22 cellular contexts compared by ENCODE assay signal in the genomic region with DNA sequence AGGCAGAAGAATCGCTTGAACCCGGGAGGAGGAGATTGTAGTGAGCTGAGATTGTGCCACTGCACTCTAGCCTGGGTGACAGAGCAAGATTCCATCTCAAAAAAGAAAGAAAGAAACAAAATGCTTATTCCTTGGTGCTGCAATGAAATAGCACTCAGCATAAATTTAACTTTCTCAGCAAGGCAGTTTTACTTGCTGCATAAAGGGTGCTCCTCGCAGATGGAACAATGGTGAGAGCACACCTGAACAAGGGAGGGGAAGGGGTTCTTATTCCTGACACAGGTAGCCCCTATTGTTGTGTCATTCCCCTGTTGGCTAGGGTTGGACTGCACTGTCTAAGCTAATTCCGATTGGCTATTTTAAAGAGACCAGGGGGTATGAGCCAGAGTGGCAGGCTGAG. TPM values are rescaled to one million over a fixed set of nuclear protein-coding genes. Genes with fewer than 3 reads are reported as not detected.
DNase-seq lines count a peak whose midpoint lies in the region; ATAC-seq, FAIRE-seq and TF ChIP-seq lines count a peak whose summit lies in the region.
"Had no signal": no experiment of that assay in that cellular context is flagged by ENCODE, and none has a peak within 500 bp of the region (broad histone marks: within the 10 kb centered on the region; RNA-seq: fewer than 3 reads in every experiment).

No MANE protein-coding gene starts in this region.

- no peak overlapping the region for H3K23ac ChIP-seq in H1 (ENCODE audit: insufficient read length)

- DNase-seq in activated CD4-positive, alpha-beta T cell treated with anti-CD3 and anti-CD28 coated beads for 36 hours: no peak
- no peak for DNase-seq in activated CD4-positive, alpha-beta T cell treated with anti-CD3 and anti-CD28 coated beads, Interleukin-2, amount 50 U/mL, for 1 hour
- DNase-seq in OCI-LY7 (ENCODE audit: low spot score) (peak; percentile 36), H1 (ENCODE audit: low read depth in 1 of 2, low spot score in 2 of 2) (no peak), small intestine (no peak), NCI-H82 treated with DMSO at 0.1 percent for 48 hours (lab: John Stamatoyannopoulos, UW; ENCODE audit: unreplicated experiment) (no peak)
- DNase-seq: activated CD4-positive, alpha-beta T cell treated with anti-CD3 and anti-CD28 coated beads for 48 hours; activated CD8-positive, alpha-beta memory T cell treated with anti-CD3 and anti-CD28 coated beads, Interleukin-2, amount 50 U/mL, for 48 hours; activated gamma-delta T cell treated with Interleukin-2 at 50 U/mL for 16 hours; DMS153; effector memory CD4-positive, alpha-beta T cell; GDM1; left ventricle myocardium superior; naive thymus-derived CD8-positive, alpha-beta T cell; NCI-H1436 treated with DMSO at 0.1 percent for 48 hours; NCI-H510A treated with DMSO at 0.1 percent for 48 hours; Right ventricle myocardium superior; tibial artery had no signal

- H3K27me3 ChIP-seq in BLaER1 treated with 17β-estradiol and CSF1 and Interleukin-3, amounts not matched to agents 10 nM and 100 nM: no peaks in the 10 kb centered on the region
- H3K27me3 ChIP-seq in H1 (replicated peaks in 1 of 4; ENCODE audit: control insufficient read depth in 3 of 4, extremely low read depth in 1 of 4, insufficient read depth in 3 of 4, low read length in 3 of 4) (no peaks in the 10 kb centered on the region; a peak in 1 of 7 replicates), small intestine (ENCODE audit: control insufficient read depth in 2 of 2, insufficient read depth in 2 of 2, low read length in 2 of 2) (no peaks in the 10 kb centered on the region)
- H3K27me3 ChIP-seq: tibial artery had no signal

- no peaks in the 10 kb centered on the region for H3K4me1 ChIP-seq in BLaER1 treated with 17β-estradiol and CSF1 and Interleukin-3, amounts not matched to agents 10 nM and 100 nM
- no peaks in the 10 kb centered on the region for H3K4me1 ChIP-seq in OCI-LY7 (ENCODE audit: insufficient read depth, low read length, poor library complexity, severe bottlenecking)
- peaks cover 0 to 13% (median 3%) of the 10 kb centered on the region in 4 experiments; a peak in 5 of 7 replicates for H3K4me1 ChIP-seq in H1 (replicated peaks in 1 of 4; ENCODE audit: control insufficient read depth in 3 of 4, insufficient read depth in 4 of 4, low read length in 3 of 4)
- H3K4me1 ChIP-seq in small intestine (ENCODE audit: control insufficient read depth in 2 of 2, insufficient read depth in 1 of 2, low read depth in 1 of 2, low read length in 1 of 2): peaks cover 0 to 2% of the 10 kb centered on the region in 2 donors

- no peak overlapping the region for H4K5ac ChIP-seq in H1 (ENCODE audit: insufficient read length, low read depth, low read length)

- H3K4me3 Mint-ChIP-seq in activated CD4-positive, alpha-beta T cell treated with anti-CD3 and anti-CD28 coated beads for 36 hours: no peak overlapping the region

- FAIRE-seq in H1 (lab: Jason Lieb, UNC) (no peak), small intestine (lab: Jason Lieb, UNC) (no peak)
- FAIRE-seq: bronchial epithelial cell had no signal

- no peaks in the 10 kb centered on the region for H3K23me2 ChIP-seq in H1 (ENCODE audit: low read depth, low read length)

- H2BK12ac ChIP-seq in H1 (ENCODE audit: low read depth, low read length): 0 out of 2 replicates have a peak overlapping the region, but pooled peaks have one; percentile 14

- H3K36me3 ChIP-seq in BLaER1 treated with 17β-estradiol and CSF1 and Interleukin-3, amounts not matched to agents 10 nM and 100 nM: peaks cover 88 to 93% (median 92%) of the 10 kb centered on the region in 11 experiments
- H3K36me3 ChIP-seq in OCI-LY7 (ENCODE audit: insufficient read depth, low read length): peaks cover 88% of the 10 kb centered on the region
- H3K36me3 ChIP-seq in H1 (ENCODE audit: control insufficient read depth in 2 of 4, insufficient read depth in 4 of 4, low read length in 3 of 4): peaks cover 0 to 3% (median 0%) of the 10 kb centered on the region in 4 experiments; a peak in 2 of 8 replicates
- H3K36me3 ChIP-seq in small intestine (ENCODE audit: control insufficient read depth in 2 of 2, insufficient read depth in 2 of 2, low read length in 2 of 2): peaks cover 0 to 2% of the 10 kb centered on the region in 2 donors

- no peak for TF ChIP-seq CTCF in OCI-LY7 (conservative IDR thresholded peaks at IDR 0.05; ENCODE audit: low read length)
- TF ChIP-seq CTCF in H1 (IDR thresholded peaks at IDR 0.05; ENCODE audit: control extremely low read depth in 1 of 3, insufficient read depth in 1 of 3, low read depth in 1 of 3, low read length in 3 of 3): no peak

- H2BK5ac ChIP-seq in H1 (ENCODE audit: low read depth, low read length): no peak overlapping the region

- H2AK5ac ChIP-seq in H1 (ENCODE audit: low read depth, low read length): no peak overlapping the region

- no peak for TF ChIP-seq EP300 in H1 (IDR thresholded peaks at IDR 0.05; ENCODE audit: borderline replicate concordance in 1 of 2, low read depth in 2 of 2, low read length in 2 of 2)

- CTCF ChIA-PET in activated CD4-positive, alpha-beta T cell treated with anti-CD3 and anti-CD28 coated beads for 36 hours (lab: Charles Lee): interaction anchor here (0.9 kb wide), 1 partner anchor 17 kb away, joined by 3 read pairs; a partner anchor contains a TSS
- CTCF ChIA-PET in OCI-LY7 (lab: Charles Lee; ENCODE audit: unreplicated experiment) (no interaction called here), H1 (lab: Charles Lee; ENCODE audit: partially characterized antibody) (interaction anchor here (1.5 kb wide), 1 partner anchor 10 kb away, joined by 7 read pairs; no protein-coding TSS in a partner anchor)

- no peak for ATAC-seq in activated CD4-positive, alpha-beta T cell treated with anti-CD3 and anti-CD28 coated beads for 36 hours
- no peak for ATAC-seq in GM19328 (IDR thresholded peaks at IDR 0.05; ENCODE audit: unreplicated experiment)
- ATAC-seq: left ventricle myocardium superior; naive thymus-derived CD8-positive, alpha-beta T cell had no signal

- POLR2A ChIA-PET in activated CD4-positive, alpha-beta T cell treated with anti-CD3 and anti-CD28 coated beads for 36 hours (lab: Charles Lee): no interaction called here
- POLR2A ChIA-PET in OCI-LY7 (lab: Charles Lee): interaction anchor here (0.9 to 1.2 kb wide), 2 partner anchors 10 to 13 kb away, joined by 3 read pairs; no protein-coding TSS in a partner anchor
- POLR2A ChIA-PET in H1 (lab: Charles Lee; ENCODE audit: partially characterized antibody): interaction anchor here (2.5 to 4.8 kb wide), 2 partner anchors 11 to 17 kb away, joined by 6 to 23 read pairs; a partner anchor contains a TSS

- H2BK20ac ChIP-seq in H1 (ENCODE audit: low read length): no peak overlapping the region

- peaks cover 15% of the 10 kb centered on the region for H3K79me1 ChIP-seq in H1 (ENCODE audit: low read depth, low read length)

- peaks cover 18% of the 10 kb centered on the region for H3K9me3 Mint-ChIP-seq in activated CD4-positive, alpha-beta T cell treated with anti-CD3 and anti-CD28 coated beads for 36 hours (ENCODE audit: low read depth)

- H3K4me3 ChIP-seq in BLaER1 treated with 17β-estradiol and CSF1 and Interleukin-3, amounts not matched to agents 10 nM and 100 nM: peak overlapping the region in 9 of 10 experiments; percentile 6 to 37 (median 11); a peak in 3 of 20 replicates
- H3K4me3 ChIP-seq in OCI-LY7 (ENCODE audit: low read depth, low read length, poor library complexity, severe bottlenecking) (no peak overlapping the region), H1 (ENCODE audit: extremely low read depth in 1 of 4, insufficient read depth in 2 of 4, low read depth in 3 of 4, low read length in 4 of 4) (no peak overlapping the region), small intestine (ENCODE audit: low read depth in 1 of 2, low read length in 2 of 2) (no peak overlapping the region)
- H3K4me3 ChIP-seq: coronary artery, tibial artery had no signal

- H2AFZ ChIP-seq in OCI-LY7 (ENCODE audit: low read length): no peak overlapping the region
- H2AFZ ChIP-seq in H1 (ENCODE audit: low read length): no peak overlapping the region

- H3K27ac Mint-ChIP-seq in activated CD4-positive, alpha-beta T cell treated with anti-CD3 and anti-CD28 coated beads for 36 hours: peak overlapping the region; percentile 21

- no peak overlapping the region for H3K18ac ChIP-seq in H1 (ENCODE audit: extremely low read depth, low read length)

- peaks cover 45% of the 10 kb centered on the region for H3K4me1 Mint-ChIP-seq in activated CD4-positive, alpha-beta T cell treated with anti-CD3 and anti-CD28 coated beads for 36 hours

- H3K9ac ChIP-seq in BLaER1 treated with 17β-estradiol and CSF1 and Interleukin-3, amounts not matched to agents 10 nM and 100 nM: no peak overlapping the region
- no peak overlapping the region for H3K9ac ChIP-seq in H1 (replicated peaks in 1 of 4; ENCODE audit: extremely low read depth in 1 of 4, low read depth in 3 of 4, low read length in 3 of 4)

- no peak for TF ChIP-seq RAD21 in H1 (IDR thresholded peaks at IDR 0.05 in 1 of 2, conservative IDR thresholded peaks at IDR 0.05 in 1 of 2; ENCODE audit: low read depth in 2 of 2, low read length in 2 of 2)

- H3K14ac ChIP-seq in H1 (ENCODE audit: insufficient read length): no peak overlapping the region

- 78% methylated on average over 4 of the region's 4 CpGs; no CpG with 5 or more reads in 1 of the 2 experiments for WGBS in H1 (ENCODE audit: extremely low coverage in 1 of 2, insufficient coverage in 1 of 2, insufficient read length in 1 of 2, insufficient replicate concordance in 2 of 2, low coverage in 1 of 2, low lambda C conversion rate in 2 of 2, missing lambda C conversion rate in 1 of 2), 2 experiments
- 73 to 95% (median 85%) methylated on average over 4 of the region's 4 CpGs for WGBS in small intestine, 3 donors

- no peak overlapping the region for H4K8ac ChIP-seq in H1 (ENCODE audit: extremely low read depth, insufficient read depth, low read length)

- no TSS peak for BruUV-seq in OCI-LY7 (replicated peaks; lab: Mats Ljungman, UMichigan)

- H3K4me2 ChIP-seq in BLaER1 treated with 17β-estradiol and CSF1 and Interleukin-3, amounts not matched to agents 10 nM and 100 nM: no peak overlapping the region
- H3K4me2 ChIP-seq in OCI-LY7 (ENCODE audit: low read length): no peak overlapping the region
- H3K4me2 ChIP-seq in H1 (ENCODE audit: insufficient read depth in 1 of 2, low read depth in 2 of 2, low read length in 2 of 2): no peak overlapping the region

- no peak overlapping the region; the same call in 1 of the 2 replicates for H2BK15ac ChIP-seq in H1 (ENCODE audit: low read length)

- TF ChIP-seq POLR2A in H1 (IDR thresholded peaks at IDR 0.05; ENCODE audit: control extremely low read depth in 1 of 2, low read depth in 2 of 2, low read length in 2 of 2): no peak

- H3K27ac ChIP-seq in BLaER1 treated with 17β-estradiol and CSF1 and Interleukin-3, amounts not matched to agents 10 nM and 100 nM: no peak overlapping the region
- H3K27ac ChIP-seq in OCI-LY7 (ENCODE audit: low read depth, low read length, poor library complexity, severe bottlenecking): no peak overlapping the region
- no peak overlapping the region for H3K27ac ChIP-seq in H1 (ENCODE audit: low read depth, low read length)
- no peak overlapping the region for H3K27ac ChIP-seq in small intestine (ENCODE audit: low read depth in 1 of 2, low read length in 1 of 2)
- H3K27ac ChIP-seq: coronary artery, tibial artery had no signal

- H3K79me2 ChIP-seq in OCI-LY7 (ENCODE audit: insufficient read depth, low read depth, low read length) (peaks cover 73% of the 10 kb centered on the region), H1 (ENCODE audit: control insufficient read depth in 1 of 2, insufficient read depth in 2 of 2, low read length in 2 of 2) (peaks cover 14 to 78% of the 10 kb centered on the region in 2 experiments)

- H3K56ac ChIP-seq in H1 (replicated peaks; ENCODE audit: insufficient read length, low read depth, low read length): no peak overlapping the region

- H3K9me2 ChIP-seq in OCI-LY7 (ENCODE audit: insufficient read depth, low read length): no peaks in the 10 kb centered on the region

- peaks cover 11 to 93% (median 47%) of the 10 kb centered on the region in 11 experiments; a peak in 15 of 22 replicates for H4K20me1 ChIP-seq in BLaER1 treated with 17β-estradiol and CSF1 and Interleukin-3, amounts not matched to agents 10 nM and 100 nM
- H4K20me1 ChIP-seq in OCI-LY7 (ENCODE audit: insufficient read depth, low read length) (no peaks in the 10 kb centered on the region), H1 (replicated peaks in 1 of 2; ENCODE audit: control insufficient read depth in 1 of 2, insufficient read depth in 2 of 2, low read length in 2 of 2) (peaks cover 6 to 7% of the 10 kb centered on the region in 2 experiments)

- intact Hi-C loops in activated CD4-positive, alpha-beta T cell treated with anti-CD3 and anti-CD28 coated beads for 36 hours (cut with DNase I, micrococcal nuclease): no loop called here
- intact Hi-C loops in OCI-LY7 (cut with micrococcal nuclease; ENCODE audit: unreplicated experiment): no loop called here

- no peaks in the 10 kb centered on the region for H3K27me3 Mint-ChIP-seq in activated CD4-positive, alpha-beta T cell treated with anti-CD3 and anti-CD28 coated beads for 36 hours
- H3K27me3 Mint-ChIP-seq: naive thymus-derived CD8-positive, alpha-beta T cell had no signal

- no peak overlapping the region for H4K91ac ChIP-seq in H1 (replicated peaks; ENCODE audit: insufficient read length, low read length)

- peaks cover 63% of the 10 kb centered on the region for H3K36me3 Mint-ChIP-seq in activated CD4-positive, alpha-beta T cell treated with anti-CD3 and anti-CD28 coated beads for 36 hours (ENCODE audit: low read depth)

- no peak overlapping the region for H2BK120ac ChIP-seq in H1 (replicated peaks; ENCODE audit: low read depth, low read length)

- H3K9me3 ChIP-seq in BLaER1 treated with 17β-estradiol and CSF1 and Interleukin-3, amounts not matched to agents 10 nM and 100 nM (replicated peaks in 1 of 11): peaks cover 44 to 93% (median 89%) of the 10 kb centered on the region in 11 experiments
- H3K9me3 ChIP-seq in OCI-LY7 (ENCODE audit: low read length) (peaks cover 26% of the 10 kb centered on the region), H1 (ENCODE audit: insufficient read depth in 2 of 2, low read depth in 1 of 2, low read length in 1 of 2) (0 out of 4 replicates have a peak, but pooled peaks cover 0 to 4% of the 10 kb centered on the region in 2 experiments), small intestine (ENCODE audit: control insufficient read depth, low read depth) (no peaks in the 10 kb centered on the region)
- H3K9me3 ChIP-seq: tibial artery had no signal

- no peak overlapping the region for H3K4ac ChIP-seq in H1 (replicated peaks; ENCODE audit: insufficient read length, low read depth, low read length)

RNA-seq across cellular contexts. Expression of a gene that starts 17.1 kb away (rescaled TPM):
- 10 to 100 TPM; 57.6 to 82.2 TPM for total RNA-seq in activated CD4-positive, alpha-beta T cell treated with anti-CD3 and anti-CD28 coated beads for 36 hours
- total RNA-seq in OCI-LY7 (2014; rRNA removed; shearing (Covaris generic)): 24.5 and 37.9 TPM in 2 replicates
- total RNA-seq in OCI-LY7 (2022): 83.8 and 95.6 TPM in 2 replicates
- total RNA-seq in H1 (2021; fragmentation: NEBNext Ultra II Directional; extraction: Animal tissue kit (Norgen Biotek cat#: 25700)): 60.5 and 62.8 TPM in 2 replicates
- polyA plus RNA-seq in H1 (2011; rRNA removed) (8.5 and 13.1 TPM in 2 replicates), small intestine (10 to 100 TPM; 22.9 to 25.3 (median 23.8) TPM)
- 16.2 TPM for polyA plus RNA-seq in H1 (2011; cell fraction: cytosol; rRNA removed)
- polyA plus RNA-seq in H1 (2011; cell fraction: nucleus; rRNA removed): 9.3 TPM
- polyA plus RNA-seq in H1 (2012, experiment 1 of 2): 41.1 to 57.7 TPM (median 43.2 TPM) in 4 replicates
- 8.8 TPM for polyA plus RNA-seq in H1 (2012, experiment 2 of 2)
- 25.1 TPM for polyA plus RNA-seq in H1 (2013, experiment 1 of 2)
- polyA plus RNA-seq in H1 (2013, experiment 2 of 2): 24.6 TPM
- 61.8 and 103 TPM in 2 replicates for polyA minus RNA-seq in H1 (2011; rRNA and poly(A)+ RNA removed)
- polyA minus RNA-seq in H1 (2011; cell fraction: cytosol; rRNA and poly(A)+ RNA removed): 34.8 TPM
- polyA minus RNA-seq in H1 (2011; cell fraction: nucleus; rRNA and poly(A)+ RNA removed): 39.8 TPM

RNA-seq across cellular contexts. Expression of a gene that starts 44.6 kb away (rescaled TPM):
- 10 to 100 TPM; 37.8 to 42.2 TPM for total RNA-seq in activated CD4-positive, alpha-beta T cell treated with anti-CD3 and anti-CD28 coated beads for 36 hours
- total RNA-seq in OCI-LY7 (2014; rRNA removed; shearing (Covaris generic)): 24.1 and 24.9 TPM in 2 replicates
- 31.5 and 32.4 TPM in 2 replicates for total RNA-seq in OCI-LY7 (2022)
- 14.7 and 14.9 TPM in 2 replicates for total RNA-seq in H1 (2021; fragmentation: NEBNext Ultra II Directional; extraction: Animal tissue kit (Norgen Biotek cat#: 25700))
- polyA plus RNA-seq in H1 (2011; rRNA removed): 5.0 and 7.0 TPM in 2 replicates
- 9.3 TPM for polyA plus RNA-seq in H1 (2011; cell fraction: cytosol; rRNA removed)
- polyA plus RNA-seq in H1 (2011; cell fraction: nucleus; rRNA removed): 4.3 TPM
- 8.6 to 10.9 TPM (median 9.9 TPM) in 4 replicates for polyA plus RNA-seq in H1 (2012, experiment 1 of 2)
- 7.3 TPM for polyA plus RNA-seq in H1 (2012, experiment 2 of 2)
- polyA plus RNA-seq in H1 (2013, experiment 1 of 2): 15.0 TPM
- 14.7 TPM for polyA plus RNA-seq in H1 (2013, experiment 2 of 2)
- 9.8 and 10.0 TPM in 2 replicates for polyA minus RNA-seq in H1 (2011; rRNA and poly(A)+ RNA removed)
- polyA minus RNA-seq in H1 (2011; cell fraction: cytosol; rRNA and poly(A)+ RNA removed): 6.2 TPM
- polyA minus RNA-seq in H1 (2011; cell fraction: nucleus; rRNA and poly(A)+ RNA removed): 6.9 TPM
- 10 to 100 TPM; 11.9 to 13.8 (median 12.5) TPM for polyA plus RNA-seq in small intestine

RNA-seq across cellular contexts. Expression of a gene that starts 44.7 kb away (rescaled TPM):
- 1 to 10 TPM; 4.7 to 5.6 TPM for total RNA-seq in activated CD4-positive, alpha-beta T cell treated with anti-CD3 and anti-CD28 coated beads for 36 hours
- 1.9 and 3.3 TPM in 2 replicates for total RNA-seq in OCI-LY7 (2014; rRNA removed; shearing (Covaris generic))
- 5.7 and 6.3 TPM in 2 replicates for total RNA-seq in OCI-LY7 (2022)
- total RNA-seq in H1 (2021; fragmentation: NEBNext Ultra II Directional; extraction: Animal tissue kit (Norgen Biotek cat#: 25700)): 1.3 and 1.6 TPM in 2 replicates
- polyA plus RNA-seq in H1 (2011; rRNA removed) (0.52 and 0.95 TPM in 2 replicates), small intestine (under 1 TPM in 2 of 3 donors, not detected in 1; 0.22 to 0.75 TPM)
- 1.4 TPM for polyA plus RNA-seq in H1 (2011; cell fraction: cytosol; rRNA removed)
- polyA plus RNA-seq in H1 (2011; cell fraction: nucleus; rRNA removed): 0.83 TPM
- polyA plus RNA-seq in H1 (2012, experiment 1 of 2): 1.3 to 1.6 TPM (median 1.4 TPM) in 4 replicates
- 0.47 TPM for polyA plus RNA-seq in H1 (2012, experiment 2 of 2)
- 2.1 TPM for polyA plus RNA-seq in H1 (2013, experiment 1 of 2)
- 1.8 TPM for polyA plus RNA-seq in H1 (2013, experiment 2 of 2)
- 0.34 and 0.38 TPM in 2 replicates for polyA minus RNA-seq in H1 (2011; rRNA and poly(A)+ RNA removed)
- polyA minus RNA-seq in H1 (2011; cell fraction: cytosol; rRNA and poly(A)+ RNA removed): 1.3 TPM
- polyA minus RNA-seq in H1 (2011; cell fraction: nucleus; rRNA and poly(A)+ RNA removed): 1.2 TPM

Comparison
In these comparisons a context has a peak if more than half of its experiments do, and no peak if none do; other contexts are left out.
1. H3K4me3 ChIP-seq: peak in BLaER1 treated with 17β-estradiol and CSF1 and Interleukin-3, amounts not matched to agents 10 nM and 100 nM (9 of 10); none in OCI-LY7 (single experiment), H1 (0 of 4) and small intestine (0 of 2).